In genomic region chr2:29123584-29124349, GRCh38 we compare ENCODE assay signal across 1 cellular context.
A peak's percentile ranks its signal among the peaks of the same experiment; 100 is the strongest.
TF ChIP-seq lines count a peak whose summit lies in the region.

No MANE protein-coding gene starts in this region.

TF ChIP-seq in A549, 52 proteins besides CTCF, POLR2A, EP300 and RAD21 (continued from another document):
- TF ChIP-seq BHLHE40 (IDR thresholded peaks at IDR 0.05; ENCODE audit: low read depth, low read length) (no peak), KDM1A (IDR thresholded peaks at IDR 0.05; ENCODE audit: low read depth) (no peak), SMC3 (IDR thresholded peaks at IDR 0.05) (no peak; the same call in 2 of the 3 replicates), REST (IDR thresholded peaks at IDR 0.05) (no peak), ZFP36 (IDR thresholded peaks at IDR 0.05; ENCODE audit: borderline replicate concordance, partially characterized antibody) (no peak), BCL3 (IDR thresholded peaks at IDR 0.05) (peak; percentile 93; the same call in 2 of the 3 replicates), MAZ (IDR thresholded peaks at IDR 0.05; ENCODE audit: borderline replicate concordance, low read depth, low read length) (no peak), POLR2AphosphoS2 (conservative IDR thresholded peaks at IDR 0.05; ENCODE audit: low read length) (no peak), EHMT2 (IDR thresholded peaks at IDR 0.05; ENCODE audit: low read depth) (no peak), HOXA7 (CRISPR knock-in tag; IDR thresholded peaks at IDR 0.05) (peak; percentile 68; the same call in 1 of the 2 replicates), ELK1 (IDR thresholded peaks at IDR 0.05; ENCODE audit: low read depth, low read length) (no peak), FOXS1 (CRISPR knock-in tag; IDR thresholded peaks at IDR 0.05) (no peak), MAX (IDR thresholded peaks at IDR 0.05) (peak; percentile 78), NFE2L2 (conservative IDR thresholded peaks at IDR 0.05; ENCODE audit: low read length) (no peak), NPAS2 (CRISPR knock-in tag; IDR thresholded peaks at IDR 0.05; ENCODE audit: borderline replicate concordance) (no peak), CHD4 (IDR thresholded peaks at IDR 0.05; ENCODE audit: borderline replicate concordance) (no peak), HOXB13 (CRISPR knock-in tag; IDR thresholded peaks at IDR 0.05; ENCODE audit: low read depth) (no peak), PBX3 (IDR thresholded peaks at IDR 0.05) (0 out of 2 replicates have a peak, but pooled peaks have one; percentile 41), ZC3H11A (IDR thresholded peaks at IDR 0.05) (no peak), FOSL2 (IDR thresholded peaks at IDR 0.05) (peak; percentile 99), FOSL2 (CRISPR knock-in tag; IDR thresholded peaks at IDR 0.05) (peak; percentile 96), TP53 (CRISPR knock-in tag; IDR thresholded peaks at IDR 0.05) (no peak), CEBPB (IDR thresholded peaks at IDR 0.05) (peak; percentile 93 to 99), RNF2 (IDR thresholded peaks at IDR 0.05; ENCODE audit: borderline replicate concordance, low read depth) (no peak), HEYL (CRISPR knock-in tag; IDR thresholded peaks at IDR 0.05) (no peak), PHF8 (IDR thresholded peaks at IDR 0.05; ENCODE audit: borderline replicate concordance, low read depth) (no peak), HMGXB4 (CRISPR knock-in tag; IDR thresholded peaks at IDR 0.05; ENCODE audit: borderline replicate concordance) (no peak), RFX5 (IDR thresholded peaks at IDR 0.05) (no peak), USF2 (IDR thresholded peaks at IDR 0.05) (peak; percentile 60; the same call in 1 of the 2 replicates), CHD2 (IDR thresholded peaks at IDR 0.05; ENCODE audit: low read length, partially characterized antibody) (no peak), NR3C1 (IDR thresholded peaks at IDR 0.05) (no peak), E2F6 (IDR thresholded peaks at IDR 0.05; ENCODE audit: borderline replicate concordance, low read depth) (no peak), JUN (IDR thresholded peaks at IDR 0.05) (peak; percentile 67 to 96; a peak in 4 of 5 replicates), ZSCAN20 (CRISPR knock-in tag; IDR thresholded peaks at IDR 0.05) (no peak), HDAC2 (IDR thresholded peaks at IDR 0.05) (no peak), CBX8 (IDR thresholded peaks at IDR 0.05) (no peak), MAFK (IDR thresholded peaks at IDR 0.05; ENCODE audit: partially characterized antibody) (no peak), HES2 (IDR thresholded peaks at IDR 0.05) (peak; percentile 84), RARB (CRISPR knock-in tag; IDR thresholded peaks at IDR 0.05) (no peak), JUNB (IDR thresholded peaks at IDR 0.05) (peak; percentile 98), TFCP2L1 (CRISPR knock-in tag; IDR thresholded peaks at IDR 0.05) (no peak), MYC (IDR thresholded peaks at IDR 0.05; ENCODE audit: borderline replicate concordance, low read length) (no peak), ATOH8 (CRISPR knock-in tag; IDR thresholded peaks at IDR 0.05; ENCODE audit: low read depth) (no peak), ESRRA (IDR thresholded peaks at IDR 0.05; ENCODE audit: borderline replicate concordance, low read length) (no peak), FOSB (CRISPR knock-in tag; IDR thresholded peaks at IDR 0.05) (no peak), KDM5A (IDR thresholded peaks at IDR 0.05) (no peak), CBX2 (IDR thresholded peaks at IDR 0.05; ENCODE audit: borderline replicate concordance, low read depth) (no peak), RCOR1 (IDR thresholded peaks at IDR 0.05; ENCODE audit: low read depth, low read length) (no peak)
